1 cellular context compared by ENCODE assay signal in the genomic region with DNA sequence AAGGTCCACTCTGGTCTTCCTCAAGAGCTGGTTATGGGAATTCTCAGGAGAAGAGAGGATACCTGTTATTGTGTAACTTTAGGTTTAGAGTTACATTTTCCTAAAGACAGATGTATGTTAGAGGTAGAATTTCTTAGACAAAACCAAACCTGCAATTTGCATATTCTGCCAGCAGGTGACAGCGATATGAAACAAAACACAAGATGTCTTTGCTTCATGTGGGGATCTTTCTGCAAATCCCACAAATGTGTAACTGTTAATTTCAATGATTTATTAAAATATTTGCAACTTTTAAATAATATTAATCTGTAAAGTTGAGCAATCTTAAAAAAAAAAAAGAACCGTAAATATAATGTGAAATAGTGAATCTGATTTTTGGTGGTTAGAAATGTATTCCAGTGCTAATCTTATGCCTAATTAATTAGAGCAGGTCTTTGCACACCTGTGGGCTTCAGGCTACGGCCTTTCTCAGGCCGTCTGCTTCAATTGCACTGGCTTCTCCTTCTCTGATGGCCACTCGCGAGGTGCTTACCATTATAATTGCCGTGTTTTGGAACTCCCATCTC.
TF ChIP-seq lines count a peak whose summit lies in the region.

No MANE protein-coding gene starts in this region.

TF ChIP-seq in SK-N-SH treated with all-trans-retinoic acid at 6 μM for 48 hours, 23 proteins besides CTCF, POLR2A, EP300 and RAD21 (continued from another document):
- TF ChIP-seq, protein P1, sequence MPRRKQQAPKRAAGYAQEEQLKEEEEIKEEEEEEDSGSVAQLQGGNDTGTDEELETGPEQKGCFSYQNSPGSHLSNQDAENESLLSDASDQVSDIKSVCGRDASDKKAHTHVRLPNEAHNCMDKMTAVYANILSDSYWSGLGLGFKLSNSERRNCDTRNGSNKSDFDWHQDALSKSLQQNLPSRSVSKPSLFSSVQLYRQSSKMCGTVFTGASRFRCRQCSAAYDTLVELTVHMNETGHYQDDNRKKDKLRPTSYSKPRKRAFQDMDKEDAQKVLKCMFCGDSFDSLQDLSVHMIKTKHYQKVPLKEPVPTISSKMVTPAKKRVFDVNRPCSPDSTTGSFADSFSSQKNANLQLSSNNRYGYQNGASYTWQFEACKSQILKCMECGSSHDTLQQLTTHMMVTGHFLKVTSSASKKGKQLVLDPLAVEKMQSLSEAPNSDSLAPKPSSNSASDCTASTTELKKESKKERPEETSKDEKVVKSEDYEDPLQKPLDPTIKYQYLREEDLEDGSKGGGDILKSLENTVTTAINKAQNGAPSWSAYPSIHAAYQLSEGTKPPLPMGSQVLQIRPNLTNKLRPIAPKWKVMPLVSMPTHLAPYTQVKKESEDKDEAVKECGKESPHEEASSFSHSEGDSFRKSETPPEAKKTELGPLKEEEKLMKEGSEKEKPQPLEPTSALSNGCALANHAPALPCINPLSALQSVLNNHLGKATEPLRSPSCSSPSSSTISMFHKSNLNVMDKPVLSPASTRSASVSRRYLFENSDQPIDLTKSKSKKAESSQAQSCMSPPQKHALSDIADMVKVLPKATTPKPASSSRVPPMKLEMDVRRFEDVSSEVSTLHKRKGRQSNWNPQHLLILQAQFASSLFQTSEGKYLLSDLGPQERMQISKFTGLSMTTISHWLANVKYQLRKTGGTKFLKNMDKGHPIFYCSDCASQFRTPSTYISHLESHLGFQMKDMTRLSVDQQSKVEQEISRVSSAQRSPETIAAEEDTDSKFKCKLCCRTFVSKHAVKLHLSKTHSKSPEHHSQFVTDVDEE (CRISPR knock-in tag; IDR thresholded peaks at IDR 0.05) = no peak
